Comparison of ENCODE assay signal across 34 cellular contexts in the genomic region with DNA sequence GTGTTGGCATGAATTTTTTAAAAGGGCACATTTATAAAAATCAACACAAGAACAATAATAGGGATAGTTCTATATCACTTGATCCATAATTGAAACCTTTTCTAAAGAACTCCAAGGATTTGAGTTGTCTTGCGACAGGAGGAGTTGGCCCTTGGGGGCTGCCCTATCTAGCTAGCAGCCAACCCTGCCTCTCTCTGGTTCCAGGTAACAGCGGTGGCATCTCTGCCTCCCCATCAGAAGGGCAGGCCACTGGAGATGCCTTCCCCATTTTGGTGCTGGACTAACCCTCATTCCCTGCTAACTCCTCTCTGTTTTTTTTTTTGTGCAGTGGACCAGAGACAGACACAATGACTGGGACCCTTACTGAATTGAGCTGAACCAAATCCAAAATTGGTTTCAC.
"Had no signal": no experiment of that assay in that cellular context is flagged by ENCODE, and none has a peak within 500 bp of the region (broad histone marks: within the 10 kb centered on the region; RNA-seq: fewer than 3 reads in every experiment).

No MANE protein-coding gene starts in this region.

- H3K27me3 ChIP-seq: MG63 had no signal

- H3K4me2 ChIP-seq: KMS-11 had no signal

- H3K27ac ChIP-seq: KMS-11 had no signal

- H3K36me3 ChIP-seq: MG63 had no signal

- DNase-seq: Karpas-422, Kasumi-1, KG1, MG63, MM.1S, MV-4-11, NCI-H1048, NCI-H1092, NCI-H1092 treated with DMSO at 0.1 percent for 48 hours, NCI-H1105, NCI-H1105 treated with DMSO at 0.1 percent for 48 hours, NCI-H1417, NCI-H1417 treated with DMSO at 0.1 percent for 48 hours, NCI-H1436, NCI-H1436 treated with DMSO at 0.1 percent for 48 hours, NCI-H146, NCI-H1694, NCI-H1694 treated with DMSO at 0.1 percent for 48 hours, NCI-H187, NCI-H187 treated with DMSO at 0.1 percent for 48 hours, NCI-H1930, NCI-H2029, NCI-H2029 treated with DMSO at 0.1 percent for 48 hours, NCI-H2081, NCI-H2081 treated with DMSO at 0.1 percent for 48 hours, NCI-H2107, NCI-H2171, NCI-H2171 treated with DMSO at 0.1 percent for 48 hours, NCI-H2227 treated with DMSO at 0.1 percent for 48 hours, NCI-H226, NCI-H446, NCI-H446 treated with DMSO at 0.1 percent for 48 hours, NCI-H510A had no signal

- H3K4me3 ChIP-seq: MG63 had no signal

- H3K9ac ChIP-seq: KMS-11 had no signal

- H3K9me3 ChIP-seq: MG63 had no signal
